In the genomic region with DNA sequence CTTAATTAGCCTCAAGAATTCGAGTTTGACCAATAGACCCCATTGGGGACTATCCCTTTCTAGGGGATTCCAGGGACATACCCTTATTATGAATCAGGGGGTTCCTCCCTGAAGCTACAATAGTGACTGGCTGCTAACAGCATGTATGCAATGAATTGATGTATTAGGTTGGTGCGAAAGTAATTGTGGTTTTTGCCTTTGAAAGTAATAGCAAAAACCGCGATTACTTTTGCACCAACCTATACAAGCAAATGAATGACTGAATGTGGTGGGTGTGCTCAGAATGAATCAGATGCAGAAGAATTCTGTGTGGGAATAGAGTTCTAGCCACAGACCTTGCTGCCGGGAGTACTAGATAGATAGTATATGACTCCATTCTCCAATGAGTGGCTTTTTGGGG, we compare ENCODE assay signal across 14 cellular contexts.
A peak's percentile ranks its signal among the peaks of the same experiment; 100 is the strongest.
DNase-seq lines count a peak whose midpoint lies in the region; ATAC-seq and FAIRE-seq lines count a peak whose summit lies in the region.
"Had no signal": no experiment of that assay in that cellular context is flagged by ENCODE, and none has a peak within 500 bp of the region (broad histone marks: within the 10 kb centered on the region; RNA-seq: fewer than 3 reads in every experiment).

No MANE protein-coding gene starts in this region.

- peak; percentile 19 for DNase-seq in activated CD4-positive, alpha-beta T cell treated with anti-CD3 and anti-CD28 coated beads for 48 hours
- no peak for DNase-seq in activated CD4-positive, alpha-beta T cell treated with anti-CD3 and anti-CD28 coated beads for 4 hours
- peak; percentile 17 for DNase-seq in HCEC 1CT
- DNase-seq in RCC 7860 (ENCODE audit: low spot score): peak; percentile 58
- peak; percentile 45 for DNase-seq in non-pigmented ciliary epithelial cell (ENCODE audit: low read depth)
- DNase-seq in GM19238 (ENCODE audit: insufficient read length, low spot score): no peak
- no peak for DNase-seq in SW 1271 (lab: John Stamatoyannopoulos, UW)
- DNase-seq: activated T-cell treated with anti-CD3 and anti-CD28 coated beads, Interleukin-2, amount 50 U/mL, for 24 hours; Calu3; KBM-7; NCI-H2081; PC-9 had no signal

- ATAC-seq in GM19328 (IDR thresholded peaks at IDR 0.05; ENCODE audit: unreplicated experiment): no peak
- ATAC-seq: esophagus mucosa had no signal

- peak; percentile 58 for FAIRE-seq in RCC 7860 (lab: Jason Lieb, UNC)

Comparison
In these comparisons a context has a peak if more than half of its experiments do, and no peak if none do; other contexts are left out.
1. DNase-seq: peak in activated CD4-positive, alpha-beta T cell treated with anti-CD3 and anti-CD28 coated beads for 48 hours (single experiment), HCEC 1CT (single experiment), RCC 7860 (single experiment) and non-pigmented ciliary epithelial cell (single experiment); none in activated CD4-positive, alpha-beta T cell treated with anti-CD3 and anti-CD28 coated beads for 4 hours (0 of 2), GM19238 (single experiment) and SW 1271 (0 of 2).